In genomic region chr3:110528305-110529121, GRCh38 we compare ENCODE assay signal across 1 cellular context.
TF ChIP-seq lines count a peak whose summit lies in the region.

No MANE protein-coding gene starts in this region.

TF ChIP-seq in SK-N-SH, 30 proteins besides CTCF, POLR2A, EP300 and RAD21 (continued from another document):
- TF ChIP-seq ZBTB33 (IDR thresholded peaks at IDR 0.05; ENCODE audit: borderline replicate concordance, low read depth): no peak
- TF ChIP-seq MXI1 (IDR thresholded peaks at IDR 0.05; ENCODE audit: low read depth, low read length): no peak
- no peak for TF ChIP-seq MEF2A (IDR thresholded peaks at IDR 0.05; ENCODE audit: borderline replicate concordance, low read depth)
- no peak for TF ChIP-seq GATA2 (CRISPR knock-in tag; IDR thresholded peaks at IDR 0.05)
- TF ChIP-seq USF1 (IDR thresholded peaks at IDR 0.05; ENCODE audit: borderline replicate concordance, low read depth): no peak
- no peak for TF ChIP-seq FOXM1 (IDR thresholded peaks at IDR 0.05; ENCODE audit: low read depth)
- TF ChIP-seq GABPA (IDR thresholded peaks at IDR 0.05; ENCODE audit: low read depth): no peak
- no peak for TF ChIP-seq RXRA (IDR thresholded peaks at IDR 0.05; ENCODE audit: borderline replicate concordance, low read depth)
- no peak for TF ChIP-seq PBX3 (IDR thresholded peaks at IDR 0.05)
